ENCODE assay signal across 1 cellular context in the genomic region with DNA sequence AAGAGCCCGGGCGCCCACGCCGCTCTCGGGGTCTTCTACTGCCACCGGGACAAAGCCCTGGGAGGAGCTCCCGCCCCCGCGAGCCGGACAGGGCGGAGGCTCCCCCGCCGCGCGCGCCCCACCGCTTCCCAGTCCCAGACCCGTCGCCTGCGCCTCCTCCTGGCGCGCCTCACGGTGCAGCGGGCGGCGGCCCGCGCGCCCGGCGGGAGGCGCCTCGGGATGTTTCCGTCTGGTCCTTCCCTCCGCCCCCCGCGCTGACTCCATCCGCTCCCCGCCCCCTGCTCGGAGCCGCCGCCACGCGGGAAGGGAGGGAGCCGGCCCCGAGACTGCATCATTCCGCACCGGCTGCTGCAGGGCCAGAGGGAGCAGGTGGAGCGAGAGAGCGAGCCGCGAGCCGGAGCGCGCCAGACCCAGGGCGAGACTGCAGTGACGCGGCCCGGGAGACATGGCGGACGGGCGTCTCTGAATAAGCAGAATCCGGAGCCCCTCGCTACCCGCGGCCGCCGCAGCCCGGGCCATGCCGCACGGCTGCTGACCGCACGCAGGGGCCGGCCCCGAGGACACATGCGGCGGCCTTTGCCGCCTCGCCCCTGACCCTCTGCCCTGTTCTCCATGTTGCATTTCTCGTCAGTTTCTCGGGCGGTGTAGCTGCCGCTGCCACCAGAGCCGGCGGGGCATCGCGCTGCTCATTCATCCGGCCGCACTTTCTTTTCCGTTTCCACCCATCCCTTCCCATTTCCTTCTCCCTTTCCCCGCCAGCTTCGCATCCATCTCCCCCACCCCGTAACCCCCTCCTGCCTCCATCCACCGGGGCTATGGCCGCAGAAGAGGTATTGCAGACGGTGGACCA.
A peak's percentile ranks its signal among the peaks of the same experiment; 100 is the strongest.
TF ChIP-seq lines count a peak whose summit lies in the region.

A gene (plus strand): TSS at position 331 of the 850 bp plus-strand sequence. CDS start 485 bp downstream, at position 816.

TF ChIP-seq in K562, 482 proteins besides CTCF, POLR2A, EP300 and RAD21 (continued from another document and continues in another):
- TF ChIP-seq, protein P1, sequence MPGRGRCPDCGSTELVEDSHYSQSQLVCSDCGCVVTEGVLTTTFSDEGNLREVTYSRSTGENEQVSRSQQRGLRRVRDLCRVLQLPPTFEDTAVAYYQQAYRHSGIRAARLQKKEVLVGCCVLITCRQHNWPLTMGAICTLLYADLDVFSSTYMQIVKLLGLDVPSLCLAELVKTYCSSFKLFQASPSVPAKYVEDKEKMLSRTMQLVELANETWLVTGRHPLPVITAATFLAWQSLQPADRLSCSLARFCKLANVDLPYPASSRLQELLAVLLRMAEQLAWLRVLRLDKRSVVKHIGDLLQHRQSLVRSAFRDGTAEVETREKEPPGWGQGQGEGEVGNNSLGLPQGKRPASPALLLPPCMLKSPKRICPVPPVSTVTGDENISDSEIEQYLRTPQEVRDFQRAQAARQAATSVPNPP (IDR thresholded peaks at IDR 0.05; ENCODE audit: borderline replicate concordance, insufficient read depth, insufficient read length): no peak
- TF ChIP-seq ZKSCAN8 (CRISPR knock-in tag; IDR thresholded peaks at IDR 0.05) (no peak), JUN (IDR thresholded peaks at IDR 0.05; ENCODE audit: borderline replicate concordance, low read depth, low read length) (peak; percentile 48; the same call in 1 of the 2 replicates), JUN (CRISPR knock-in tag; IDR thresholded peaks at IDR 0.05; ENCODE audit: borderline replicate concordance) (peak; percentile 29; the same call in 1 of the 2 replicates), TAL1 (IDR thresholded peaks at IDR 0.05) (no peak), CBX1 (IDR thresholded peaks at IDR 0.05; ENCODE audit: low read depth) (peak; percentile 69; the same call in 1 of the 2 replicates), THRAP3 (IDR thresholded peaks at IDR 0.05; ENCODE audit: borderline replicate concordance) (no peak), RFX7 (CRISPR knock-in tag; IDR thresholded peaks at IDR 0.05) (no peak), BDP1 (IDR thresholded peaks at IDR 0.05; ENCODE audit: insufficient read depth, insufficient read length) (no peak), BCOR (IDR thresholded peaks at IDR 0.05) (no peak), ZNF778 (CRISPR knock-in tag; IDR thresholded peaks at IDR 0.05) (no peak), GATA2 (CRISPR knock-in tag; IDR thresholded peaks at IDR 0.05) (no peak), WHSC1 (IDR thresholded peaks at IDR 0.05; ENCODE audit: low read length) (no peak), KDM2B (CRISPR knock-in tag; IDR thresholded peaks at IDR 0.05) (no peak), SMARCA5 (IDR thresholded peaks at IDR 0.05) (no peak), HNRNPL (IDR thresholded peaks at IDR 0.05; ENCODE audit: low read depth, low read length) (no peak), ZNF3 (CRISPR knock-in tag; IDR thresholded peaks at IDR 0.05) (no peak), NCOR1 (IDR thresholded peaks at IDR 0.05) (peak; percentile 58), GTF2A2 (tag; IDR thresholded peaks at IDR 0.05) (no peak), NR2F6 (CRISPR knock-in tag; IDR thresholded peaks at IDR 0.05) (no peak), CHD2 (IDR thresholded peaks at IDR 0.05; ENCODE audit: low read depth, low read length) (no peak; the same call in 1 of the 2 replicates), RB1 (IDR thresholded peaks at IDR 0.05; ENCODE audit: low read depth) (peak; percentile 92), NCOA4 (IDR thresholded peaks at IDR 0.05; ENCODE audit: partially characterized antibody) (no peak), XRCC3 (IDR thresholded peaks at IDR 0.05) (no peak), MEF2A (IDR thresholded peaks at IDR 0.05; ENCODE audit: control insufficient read depth, low read depth, low read length) (no peak), PYGO2 (tag; IDR thresholded peaks at IDR 0.05) (no peak), ZNF354B (CRISPR knock-in tag; IDR thresholded peaks at IDR 0.05) (no peak), ZNF76 (CRISPR knock-in tag; IDR thresholded peaks at IDR 0.05; ENCODE audit: borderline replicate concordance) (no peak)
- TF ChIP-seq, protein P2, sequence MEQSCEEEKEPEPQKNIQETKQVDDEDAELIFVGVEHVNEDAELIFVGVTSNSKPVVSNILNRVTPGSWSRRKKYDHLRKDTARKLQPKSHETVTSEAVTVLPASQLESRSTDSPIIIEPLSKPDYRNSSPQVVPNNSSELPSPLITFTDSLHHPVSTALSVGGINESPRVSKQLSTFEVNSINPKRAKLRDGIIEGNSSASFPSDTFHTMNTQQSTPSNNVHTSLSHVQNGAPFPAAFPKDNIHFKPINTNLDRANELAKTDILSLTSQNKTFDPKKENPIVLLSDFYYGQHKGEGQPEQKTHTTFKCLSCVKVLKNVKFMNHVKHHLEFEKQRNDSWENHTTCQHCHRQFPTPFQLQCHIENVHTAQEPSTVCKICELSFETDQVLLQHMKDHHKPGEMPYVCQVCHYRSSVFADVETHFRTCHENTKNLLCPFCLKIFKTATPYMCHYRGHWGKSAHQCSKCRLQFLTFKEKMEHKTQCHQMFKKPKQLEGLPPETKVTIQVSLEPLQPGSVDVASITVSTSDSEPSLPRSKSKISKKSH (CRISPR knock-in tag; IDR thresholded peaks at IDR 0.05): no peak
- TF ChIP-seq, protein P3, sequence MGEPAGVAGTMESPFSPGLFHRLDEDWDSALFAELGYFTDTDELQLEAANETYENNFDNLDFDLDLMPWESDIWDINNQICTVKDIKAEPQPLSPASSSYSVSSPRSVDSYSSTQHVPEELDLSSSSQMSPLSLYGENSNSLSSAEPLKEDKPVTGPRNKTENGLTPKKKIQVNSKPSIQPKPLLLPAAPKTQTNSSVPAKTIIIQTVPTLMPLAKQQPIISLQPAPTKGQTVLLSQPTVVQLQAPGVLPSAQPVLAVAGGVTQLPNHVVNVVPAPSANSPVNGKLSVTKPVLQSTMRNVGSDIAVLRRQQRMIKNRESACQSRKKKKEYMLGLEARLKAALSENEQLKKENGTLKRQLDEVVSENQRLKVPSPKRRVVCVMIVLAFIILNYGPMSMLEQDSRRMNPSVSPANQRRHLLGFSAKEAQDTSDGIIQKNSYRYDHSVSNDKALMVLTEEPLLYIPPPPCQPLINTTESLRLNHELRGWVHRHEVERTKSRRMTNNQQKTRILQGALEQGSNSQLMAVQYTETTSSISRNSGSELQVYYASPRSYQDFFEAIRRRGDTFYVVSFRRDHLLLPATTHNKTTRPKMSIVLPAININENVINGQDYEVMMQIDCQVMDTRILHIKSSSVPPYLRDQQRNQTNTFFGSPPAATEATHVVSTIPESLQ (CRISPR knock-in tag; IDR thresholded peaks at IDR 0.05): 0 out of 2 replicates have a peak, but pooled peaks have one; percentile 58
- TF ChIP-seq, protein P4, sequence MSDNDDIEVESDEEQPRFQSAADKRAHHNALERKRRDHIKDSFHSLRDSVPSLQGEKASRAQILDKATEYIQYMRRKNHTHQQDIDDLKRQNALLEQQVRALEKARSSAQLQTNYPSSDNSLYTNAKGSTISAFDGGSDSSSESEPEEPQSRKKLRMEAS (CRISPR knock-in tag; IDR thresholded peaks at IDR 0.05): peak; percentile 91
- TF ChIP-seq, protein P5, sequence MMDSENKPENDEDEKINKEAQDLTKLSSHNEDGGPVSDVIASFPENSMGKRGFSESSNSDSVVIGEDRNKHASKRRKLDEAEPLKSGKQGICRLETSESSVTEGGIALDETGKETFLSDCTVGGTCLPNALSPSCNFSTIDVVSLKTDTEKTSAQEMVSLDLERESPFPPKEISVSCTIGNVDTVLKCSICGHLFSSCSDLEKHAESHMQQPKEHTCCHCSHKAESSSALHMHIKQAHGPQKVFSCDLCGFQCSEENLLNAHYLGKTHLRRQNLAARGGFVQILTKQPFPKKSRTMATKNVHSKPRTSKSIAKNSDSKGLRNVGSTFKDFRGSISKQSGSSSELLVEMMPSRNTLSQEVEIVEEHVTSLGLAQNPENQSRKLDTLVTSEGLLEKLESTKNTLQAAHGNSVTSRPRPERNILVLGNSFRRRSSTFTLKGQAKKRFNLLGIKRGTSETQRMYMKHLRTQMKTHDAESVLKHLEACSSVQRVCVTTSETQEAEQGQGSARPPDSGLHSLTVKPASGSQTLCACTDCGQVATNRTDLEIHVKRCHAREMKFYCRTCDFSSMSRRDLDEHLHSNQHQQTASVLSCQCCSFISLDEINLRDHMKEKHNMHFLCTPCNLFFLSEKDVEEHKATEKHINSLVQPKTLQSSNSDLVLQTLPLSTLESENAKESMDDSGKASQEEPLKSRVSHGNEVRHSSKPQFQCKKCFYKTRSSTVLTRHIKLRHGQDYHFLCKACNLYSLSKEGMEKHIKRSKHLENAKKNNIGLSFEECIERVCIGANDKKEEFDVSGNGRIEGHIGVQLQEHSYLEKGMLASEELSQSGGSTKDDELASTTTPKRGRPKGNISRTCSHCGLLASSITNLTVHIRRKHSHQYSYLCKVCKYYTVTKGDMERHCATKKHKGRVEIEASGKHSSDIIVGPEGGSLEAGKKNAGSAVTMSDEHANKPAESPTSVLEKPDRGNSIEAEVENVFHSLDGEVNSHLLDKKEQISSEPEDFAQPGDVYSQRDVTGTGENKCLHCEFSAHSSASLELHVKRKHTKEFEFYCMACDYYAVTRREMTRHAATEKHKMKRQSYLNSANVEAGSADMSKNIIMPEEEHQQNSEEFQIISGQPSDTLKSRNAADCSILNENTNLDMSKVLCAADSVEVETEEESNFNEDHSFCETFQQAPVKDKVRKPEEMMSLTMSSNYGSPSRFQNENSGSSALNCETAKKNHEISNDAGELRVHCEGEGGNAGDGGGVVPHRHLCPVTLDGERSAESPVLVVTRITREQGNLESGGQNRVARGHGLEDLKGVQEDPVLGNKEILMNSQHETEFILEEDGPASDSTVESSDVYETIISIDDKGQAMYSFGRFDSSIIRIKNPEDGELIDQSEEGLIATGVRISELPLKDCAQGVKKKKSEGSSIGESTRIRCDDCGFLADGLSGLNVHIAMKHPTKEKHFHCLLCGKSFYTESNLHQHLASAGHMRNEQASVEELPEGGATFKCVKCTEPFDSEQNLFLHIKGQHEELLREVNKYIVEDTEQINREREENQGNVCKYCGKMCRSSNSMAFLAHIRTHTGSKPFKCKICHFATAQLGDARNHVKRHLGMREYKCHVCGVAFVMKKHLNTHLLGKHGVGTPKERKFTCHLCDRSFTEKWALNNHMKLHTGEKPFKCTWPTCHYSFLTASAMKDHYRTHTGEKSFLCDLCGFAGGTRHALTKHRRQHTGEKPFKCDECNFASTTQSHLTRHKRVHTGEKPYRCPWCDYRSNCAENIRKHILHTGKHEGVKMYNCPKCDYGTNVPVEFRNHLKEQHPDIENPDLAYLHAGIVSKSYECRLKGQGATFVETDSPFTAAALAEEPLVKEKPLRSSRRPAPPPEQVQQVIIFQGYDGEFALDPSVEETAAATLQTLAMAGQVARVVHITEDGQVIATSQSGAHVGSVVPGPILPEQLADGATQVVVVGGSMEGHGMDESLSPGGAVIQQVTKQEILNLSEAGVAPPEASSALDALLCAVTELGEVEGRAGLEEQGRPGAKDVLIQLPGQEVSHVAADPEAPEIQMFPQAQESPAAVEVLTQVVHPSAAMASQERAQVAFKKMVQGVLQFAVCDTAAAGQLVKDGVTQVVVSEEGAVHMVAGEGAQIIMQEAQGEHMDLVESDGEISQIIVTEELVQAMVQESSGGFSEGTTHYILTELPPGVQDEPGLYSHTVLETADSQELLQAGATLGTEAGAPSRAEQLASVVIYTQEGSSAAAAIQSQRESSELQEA (IDR thresholded peaks at IDR 0.05; ENCODE audit: low read depth): no peak
- TF ChIP-seq, protein P6, sequence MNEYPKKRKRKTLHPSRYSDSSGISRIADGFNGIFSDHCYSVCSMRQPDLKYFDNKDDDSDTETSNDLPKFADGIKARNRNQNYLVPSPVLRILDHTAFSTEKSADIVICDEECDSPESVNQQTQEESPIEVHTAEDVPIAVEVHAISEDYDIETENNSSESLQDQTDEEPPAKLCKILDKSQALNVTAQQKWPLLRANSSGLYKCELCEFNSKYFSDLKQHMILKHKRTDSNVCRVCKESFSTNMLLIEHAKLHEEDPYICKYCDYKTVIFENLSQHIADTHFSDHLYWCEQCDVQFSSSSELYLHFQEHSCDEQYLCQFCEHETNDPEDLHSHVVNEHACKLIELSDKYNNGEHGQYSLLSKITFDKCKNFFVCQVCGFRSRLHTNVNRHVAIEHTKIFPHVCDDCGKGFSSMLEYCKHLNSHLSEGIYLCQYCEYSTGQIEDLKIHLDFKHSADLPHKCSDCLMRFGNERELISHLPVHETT (CRISPR knock-in tag; conservative IDR thresholded peaks at IDR 0.05 in 1 of 2, IDR thresholded peaks at IDR 0.05 in 1 of 2): peak in 1 of 2 experiments; percentile 86; a peak in 2 of 4 replicates
- TF ChIP-seq, protein P7, sequence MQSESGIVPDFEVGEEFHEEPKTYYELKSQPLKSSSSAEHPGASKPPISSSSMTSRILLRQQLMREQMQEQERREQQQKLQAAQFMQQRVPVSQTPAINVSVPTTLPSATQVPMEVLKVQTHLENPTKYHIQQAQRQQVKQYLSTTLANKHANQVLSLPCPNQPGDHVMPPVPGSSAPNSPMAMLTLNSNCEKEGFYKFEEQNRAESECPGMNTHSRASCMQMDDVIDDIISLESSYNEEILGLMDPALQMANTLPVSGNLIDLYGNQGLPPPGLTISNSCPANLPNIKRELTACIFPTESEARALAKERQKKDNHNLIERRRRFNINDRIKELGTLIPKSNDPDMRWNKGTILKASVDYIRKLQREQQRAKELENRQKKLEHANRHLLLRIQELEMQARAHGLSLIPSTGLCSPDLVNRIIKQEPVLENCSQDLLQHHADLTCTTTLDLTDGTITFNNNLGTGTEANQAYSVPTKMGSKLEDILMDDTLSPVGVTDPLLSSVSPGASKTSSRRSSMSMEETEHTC (IDR thresholded peaks at IDR 0.05): 0 out of 2 replicates have a peak, but pooled peaks have one; percentile 17
- TF ChIP-seq, protein P8, sequence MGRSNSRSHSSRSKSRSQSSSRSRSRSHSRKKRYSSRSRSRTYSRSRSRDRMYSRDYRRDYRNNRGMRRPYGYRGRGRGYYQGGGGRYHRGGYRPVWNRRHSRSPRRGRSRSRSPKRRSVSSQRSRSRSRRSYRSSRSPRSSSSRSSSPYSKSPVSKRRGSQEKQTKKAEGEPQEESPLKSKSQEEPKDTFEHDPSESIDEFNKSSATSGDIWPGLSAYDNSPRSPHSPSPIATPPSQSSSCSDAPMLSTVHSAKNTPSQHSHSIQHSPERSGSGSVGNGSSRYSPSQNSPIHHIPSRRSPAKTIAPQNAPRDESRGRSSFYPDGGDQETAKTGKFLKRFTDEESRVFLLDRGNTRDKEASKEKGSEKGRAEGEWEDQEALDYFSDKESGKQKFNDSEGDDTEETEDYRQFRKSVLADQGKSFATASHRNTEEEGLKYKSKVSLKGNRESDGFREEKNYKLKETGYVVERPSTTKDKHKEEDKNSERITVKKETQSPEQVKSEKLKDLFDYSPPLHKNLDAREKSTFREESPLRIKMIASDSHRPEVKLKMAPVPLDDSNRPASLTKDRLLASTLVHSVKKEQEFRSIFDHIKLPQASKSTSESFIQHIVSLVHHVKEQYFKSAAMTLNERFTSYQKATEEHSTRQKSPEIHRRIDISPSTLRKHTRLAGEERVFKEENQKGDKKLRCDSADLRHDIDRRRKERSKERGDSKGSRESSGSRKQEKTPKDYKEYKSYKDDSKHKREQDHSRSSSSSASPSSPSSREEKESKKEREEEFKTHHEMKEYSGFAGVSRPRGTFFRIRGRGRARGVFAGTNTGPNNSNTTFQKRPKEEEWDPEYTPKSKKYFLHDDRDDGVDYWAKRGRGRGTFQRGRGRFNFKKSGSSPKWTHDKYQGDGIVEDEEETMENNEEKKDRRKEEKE (IDR thresholded peaks at IDR 0.05; ENCODE audit: borderline replicate concordance in 1 of 2, control insufficient read depth in 1 of 2, low read depth in 2 of 2, low read length in 1 of 2): 0 out of 4 replicates have a peak, but pooled peaks of 1 of the 2 experiments have one; percentile 42
